8 cellular contexts compared by ENCODE assay signal in genomic region chr17:59372138-59372751, GRCh38.
DNase-seq lines count a peak whose midpoint lies in the region; TF ChIP-seq lines count a peak whose summit lies in the region.

No MANE protein-coding gene starts in this region.

- H3K27ac ChIP-seq in KMS-11 (no peak overlapping the region), angular gyrus (ENCODE audit: low read depth, low read length) (peak overlapping the region; percentile 98)

- H3K9ac ChIP-seq in KMS-11, result no peak overlapping the region

- H3K36me3 ChIP-seq in KMS-11 (ENCODE audit: insufficient read depth), result no peaks in the 10 kb centered on the region

- H3K79me2 ChIP-seq in KMS-11 (ENCODE audit: insufficient read depth, low read depth), result no peaks in the 10 kb centered on the region

- DNase-seq in activated effector memory CD4-positive, alpha-beta T cell treated with anti-CD3 and anti-CD28 coated beads, Interleukin-2, amount 50 U/mL, for 16 hours, result peak; percentile 36
- no peak for DNase-seq in activated effector memory CD4-positive, alpha-beta T cell treated with Interleukin-2 at 50 U/mL for 16 hours
- peak; percentile 72 for DNase-seq in left kidney (ENCODE audit: low read depth, low spot score)
- DNase-seq in stromal cell of bone marrow (ENCODE audit: low read depth), result peak; percentile 68
- no peak for DNase-seq in KG1 (lab: John Stamatoyannopoulos, UW)
- no peak for DNase-seq in inferior parietal cortex (ENCODE audit: extremely low spot score)

- peak overlapping the region; percentile 46 for H2AFZ ChIP-seq in KMS-11 (ENCODE audit: low read depth)

- no peak for TF ChIP-seq CTCF in KMS-11 (conservative IDR thresholded peaks at IDR 0.05; ENCODE audit: low read depth, low read length)

- H3K4me2 ChIP-seq in KMS-11, result peak overlapping the region; percentile 41

- no peak overlapping the region for H3K4me3 ChIP-seq in KMS-11 (IDR thresholded peaks at IDR 0.05; ENCODE audit: insufficient read depth, low read depth, low read length)

- no peaks in the 10 kb centered on the region for H3K27me3 ChIP-seq in KMS-11 (ENCODE audit: insufficient read depth, low read depth)

- no peaks in the 10 kb centered on the region for H4K20me1 ChIP-seq in KMS-11 (ENCODE audit: insufficient read depth)

- peaks cover 18% of the 10 kb centered on the region for H3K4me1 ChIP-seq in KMS-11 (ENCODE audit: low read depth, poor library complexity, severe bottlenecking)

Comparison
In these comparisons a context has a peak if more than half of its experiments do, and no peak if none do; other contexts are left out.
1. DNase-seq: peak in activated effector memory CD4-positive, alpha-beta T cell treated with anti-CD3 and anti-CD28 coated beads, Interleukin-2, amount 50 U/mL, for 16 hours (single experiment), left kidney (single experiment) and stromal cell of bone marrow (single experiment); none in activated effector memory CD4-positive, alpha-beta T cell treated with Interleukin-2 at 50 U/mL for 16 hours (single experiment), KG1 (single experiment) and inferior parietal cortex (single experiment).